In genomic region chr22:21939392-21940319, GRCh38 we compare ENCODE assay signal across 8 cellular contexts. TPM values are rescaled to one million over a fixed set of nuclear protein-coding genes. Genes with fewer than 3 reads are reported as not detected.
DNase-seq lines count a peak whose midpoint lies in the region; ATAC-seq and TF ChIP-seq lines count a peak whose summit lies in the region.

No MANE protein-coding gene starts in this region.

- no peak for ATAC-seq in memory B cell (ENCODE audit: low read depth)
- no peak for ATAC-seq in HG02678 (IDR thresholded peaks at IDR 0.05; ENCODE audit: unreplicated experiment)
- ATAC-seq in GM18498 (IDR thresholded peaks at IDR 0.05; ENCODE audit: unreplicated experiment): no peak
- no peak for ATAC-seq in GM21723 (IDR thresholded peaks at IDR 0.05; ENCODE audit: unreplicated experiment)

- TF ChIP-seq CTCF in thyroid gland (IDR thresholded peaks at IDR 0.05): no peak

- no peak for TF ChIP-seq POLR2A in thyroid gland (IDR thresholded peaks at IDR 0.05)

- H3K36me3 Mint-ChIP-seq in activated T-cell treated with anti-CD3 and anti-CD28 coated beads, Interleukin-2, amount 50 U/mL, for 24 hours (ENCODE audit: low read depth): peaks cover 46% of the 10 kb centered on the region
- peaks cover 2% of the 10 kb centered on the region for H3K36me3 Mint-ChIP-seq in memory B cell

- peaks cover 48% of the 10 kb centered on the region for H3K4me1 Mint-ChIP-seq in activated T-cell treated with anti-CD3 and anti-CD28 coated beads, Interleukin-2, amount 50 U/mL, for 24 hours (ENCODE audit: low read depth)
- peaks cover 27% of the 10 kb centered on the region for H3K4me1 Mint-ChIP-seq in memory B cell

- no peak overlapping the region for H3K4me3 ChIP-seq in thyroid gland (replicated peaks in 1 of 3)

- no peaks in the 10 kb centered on the region for H3K27me3 ChIP-seq in thyroid gland

- intact Hi-C loops in thyroid gland (cut with DNase I): loop anchor here (5.0 kb wide), 3 partner anchors 167 to 227 kb away; partner anchors contain the start of gene YPEL1

- DNase-seq in activated T-cell treated with anti-CD3 and anti-CD28 coated beads, Interleukin-2, amount 50 U/mL, for 24 hours: no peak
- DNase-seq in activated T-cell treated with anti-CD3 and anti-CD28 coated beads for 4 hours (no peak), memory B cell (ENCODE audit: low spot score in 2 of 2) (no peak), thyroid gland (no peak)

- 74 to 82% methylated on average over 15 to 16 of the region's 16 CpGs for WGBS in thyroid gland, 2 donors

- H3K9me3 ChIP-seq in thyroid gland: no peaks in the 10 kb centered on the region

- no peak overlapping the region for H3K4me3 Mint-ChIP-seq in activated T-cell treated with anti-CD3 and anti-CD28 coated beads, Interleukin-2, amount 50 U/mL, for 24 hours
- H3K4me3 Mint-ChIP-seq in memory B cell: peak overlapping the region; percentile 61

- H3K27ac ChIP-seq in angular gyrus (ENCODE audit: low read depth, low read length) (peak overlapping the region; percentile 98), thyroid gland (peak overlapping the region; percentile 26 to 94 (median 86))

- no peaks in the 10 kb centered on the region for H3K9me3 Mint-ChIP-seq in activated T-cell treated with anti-CD3 and anti-CD28 coated beads, Interleukin-2, amount 50 U/mL, for 24 hours
- H3K9me3 Mint-ChIP-seq in memory B cell: no peaks in the 10 kb centered on the region

- no peaks in the 10 kb centered on the region for H3K27me3 Mint-ChIP-seq in activated T-cell treated with anti-CD3 and anti-CD28 coated beads, Interleukin-2, amount 50 U/mL, for 24 hours
- H3K27me3 Mint-ChIP-seq in memory B cell: no peaks in the 10 kb centered on the region

- H3K36me3 ChIP-seq in thyroid gland: peaks cover 0 to 2% of the 10 kb centered on the region in 2 donors

- H3K27ac Mint-ChIP-seq in activated T-cell treated with anti-CD3 and anti-CD28 coated beads, Interleukin-2, amount 50 U/mL, for 24 hours: peak overlapping the region; percentile 90
- peak overlapping the region; percentile 86 for H3K27ac Mint-ChIP-seq in memory B cell

- peaks cover 20 to 77% of the 10 kb centered on the region in 2 donors for H3K4me1 ChIP-seq in thyroid gland

RNA-seq across cellular contexts. Expression of gene PPM1F, which starts 13.0 kb away (rescaled TPM):
- 10 to 100 TPM; 19.5 to 27.5 (median 26.2) TPM for total RNA-seq in thyroid gland

RNA-seq across cellular contexts. Expression of gene TOP3B, which starts 42.9 kb away (rescaled TPM):
- total RNA-seq in thyroid gland: 10 to 100 TPM; 24.7 to 39.3 (median 29.3) TPM
